In the genomic region with DNA sequence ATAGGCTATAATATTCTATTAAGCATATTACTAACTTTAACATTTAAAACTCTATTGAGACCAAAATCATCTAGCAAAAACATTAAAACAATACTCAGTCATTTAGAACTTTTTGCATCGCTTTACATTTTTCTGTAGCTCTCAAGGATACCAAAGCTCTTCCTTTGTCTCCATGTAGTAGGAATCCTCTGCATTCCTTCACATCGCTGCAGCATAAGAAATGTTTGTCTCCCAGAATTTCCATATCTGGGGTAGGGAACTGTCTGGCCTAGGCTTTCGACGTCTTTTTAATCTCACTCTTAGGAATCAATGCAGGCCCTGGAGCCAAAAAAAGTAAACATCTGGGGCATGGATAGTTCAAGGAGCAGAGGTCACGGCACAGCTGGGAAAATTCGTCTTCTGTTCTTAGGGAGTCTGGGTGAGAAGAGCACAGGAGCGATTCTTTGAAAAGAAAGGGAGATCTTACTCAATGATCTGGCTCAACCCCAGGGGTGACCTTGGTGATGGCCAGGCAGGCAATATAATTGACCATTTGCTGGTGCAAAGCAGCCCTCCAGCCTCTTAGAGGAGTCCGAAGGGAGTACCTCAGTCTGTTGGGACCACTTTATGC, we compare ENCODE assay signal across 1 cellular context.
TF ChIP-seq lines count a peak whose summit lies in the region.

No MANE protein-coding gene starts in this region.

TF ChIP-seq in WTC11, 78 proteins besides CTCF, POLR2A, EP300 and RAD21 (continued from another document):
- TF ChIP-seq, protein P1, sequence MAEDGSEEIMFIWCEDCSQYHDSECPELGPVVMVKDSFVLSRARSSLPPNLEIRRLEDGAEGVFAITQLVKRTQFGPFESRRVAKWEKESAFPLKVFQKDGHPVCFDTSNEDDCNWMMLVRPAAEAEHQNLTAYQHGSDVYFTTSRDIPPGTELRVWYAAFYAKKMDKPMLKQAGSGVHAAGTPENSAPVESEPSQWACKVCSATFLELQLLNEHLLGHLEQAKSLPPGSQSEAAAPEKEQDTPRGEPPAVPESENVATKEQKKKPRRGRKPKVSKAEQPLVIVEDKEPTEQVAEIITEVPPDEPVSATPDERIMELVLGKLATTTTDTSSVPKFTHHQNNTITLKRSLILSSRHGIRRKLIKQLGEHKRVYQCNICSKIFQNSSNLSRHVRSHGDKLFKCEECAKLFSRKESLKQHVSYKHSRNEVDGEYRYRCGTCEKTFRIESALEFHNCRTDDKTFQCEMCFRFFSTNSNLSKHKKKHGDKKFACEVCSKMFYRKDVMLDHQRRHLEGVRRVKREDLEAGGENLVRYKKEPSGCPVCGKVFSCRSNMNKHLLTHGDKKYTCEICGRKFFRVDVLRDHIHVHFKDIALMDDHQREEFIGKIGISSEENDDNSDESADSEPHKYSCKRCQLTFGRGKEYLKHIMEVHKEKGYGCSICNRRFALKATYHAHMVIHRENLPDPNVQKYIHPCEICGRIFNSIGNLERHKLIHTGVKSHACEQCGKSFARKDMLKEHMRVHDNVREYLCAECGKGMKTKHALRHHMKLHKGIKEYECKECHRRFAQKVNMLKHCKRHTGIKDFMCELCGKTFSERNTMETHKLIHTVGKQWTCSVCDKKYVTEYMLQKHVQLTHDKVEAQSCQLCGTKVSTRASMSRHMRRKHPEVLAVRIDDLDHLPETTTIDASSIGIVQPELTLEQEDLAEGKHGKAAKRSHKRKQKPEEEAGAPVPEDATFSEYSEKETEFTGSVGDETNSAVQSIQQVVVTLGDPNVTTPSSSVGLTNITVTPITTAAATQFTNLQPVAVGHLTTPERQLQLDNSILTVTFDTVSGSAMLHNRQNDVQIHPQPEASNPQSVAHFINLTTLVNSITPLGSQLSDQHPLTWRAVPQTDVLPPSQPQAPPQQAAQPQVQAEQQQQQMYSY (CRISPR knock-in tag; IDR thresholded peaks at IDR 0.05): no peak
- TF ChIP-seq NR1H2 (CRISPR knock-in tag; IDR thresholded peaks at IDR 0.05): no peak
